35 cellular contexts compared by ENCODE assay signal in genomic region chr17:68661265-68662036, GRCh38.
"Had no signal": no experiment of that assay in that cellular context is flagged by ENCODE, and none has a peak within 500 bp of the region (broad histone marks: within the 10 kb centered on the region; RNA-seq: fewer than 3 reads in every experiment).

No MANE protein-coding gene starts in this region.

- ATAC-seq: activated CD4-positive, alpha-beta T cell treated with anti-CD3 and anti-CD28 coated beads for 36 hours; activated CD8-positive, alpha-beta memory T cell treated with anti-CD3 and anti-CD28 coated beads, Interleukin-2, amount 10 ng/mL, durations not matched to agents 7 days and 5 days; activated CD8-positive, alpha-beta T cell treated with anti-CD3 and anti-CD28 coated beads, Interleukin-2, amount 10 ng/mL, durations not matched to agents 7 days and 5 days; activated naive CD4-positive, alpha-beta T cell treated with anti-CD3 and anti-CD28 coated beads, Interleukin-2, amount 50 U/mL, for 72 hours; activated T-cell treated with anti-CD3 and anti-CD28 coated beads, Interleukin-2, amount 50 U/mL, for 72 hours; foreskin keratinocyte; gastrocnemius medialis; heart left ventricle; T-helper 17 cell had no signal

- H3K4me1 Mint-ChIP-seq: activated CD4-positive, alpha-beta T cell treated with anti-CD3 and anti-CD28 coated beads for 36 hours; activated CD4-positive, alpha-beta T cell treated with anti-CD3 and anti-CD28 coated beads, Interleukin-2, amount 10 ng/mL, durations not matched to agents 24 days and 14 days; activated CD8-positive, alpha-beta memory T cell treated with anti-CD3 and anti-CD28 coated beads, Interleukin-2, amount 10 ng/mL, durations not matched to agents 7 days and 5 days; activated naive CD4-positive, alpha-beta T cell treated with anti-CD3 and anti-CD28 coated beads, Interleukin-2, amount 10 ng/mL, durations not matched to agents 7 days and 5 days; activated naive CD8-positive, alpha-beta T cell treated with anti-CD3 and anti-CD28 coated beads, Interleukin-2, amount 10 ng/mL, durations not matched to agents 7 days and 5 days; T-helper 17 cell had no signal

- H3K4me3 Mint-ChIP-seq: activated CD4-positive, alpha-beta memory T cell treated with anti-CD3 and anti-CD28 coated beads for 36 hours; activated CD4-positive, alpha-beta T cell treated with anti-CD3 and anti-CD28 coated beads for 36 hours; activated CD4-positive, alpha-beta T cell treated with anti-CD3 and anti-CD28 coated beads, Interleukin-2, amount 10 ng/mL, durations not matched to agents 24 days and 14 days; activated CD8-positive, alpha-beta memory T cell treated with anti-CD3 and anti-CD28 coated beads, Interleukin-2, amount 10 ng/mL, durations not matched to agents 7 days and 5 days; activated CD8-positive, alpha-beta T cell treated with anti-CD3 and anti-CD28 coated beads, Interleukin-2, amount 10 ng/mL, durations not matched to agents 7 days and 5 days; activated naive CD4-positive, alpha-beta T cell treated with anti-CD3 and anti-CD28 coated beads, Interleukin-2, amount 10 ng/mL, durations not matched to agents 7 days and 5 days; activated naive CD8-positive, alpha-beta T cell treated with anti-CD3 and anti-CD28 coated beads, Interleukin-2, amount 10 ng/mL, durations not matched to agents 7 days and 5 days; activated T-cell treated with anti-CD3 and anti-CD28 coated beads, Interleukin-2, amount 50 U/mL, for 24 hours; activated T-cell treated with anti-CD3 and anti-CD28 coated beads, Interleukin-2, amount 50 U/mL, for 72 hours; brain; T-helper 17 cell; T-helper 2 cell treated with Interferon-gamma antibody and Interleukin-4, amounts not matched to agents 5 μg/mL and 100 μg/mL, for 36 hours had no signal

- DNase-seq: activated CD4-positive, alpha-beta memory T cell treated with anti-CD3 and anti-CD28 coated beads for 36 hours; activated CD4-positive, alpha-beta T cell treated with anti-CD3 and anti-CD28 coated beads for 36 hours; activated CD4-positive, alpha-beta T cell treated with anti-CD3 and anti-CD28 coated beads, Interleukin-2, amount 10 ng/mL, durations not matched to agents 24 days and 14 days; activated CD4-positive, CD25-positive, alpha-beta regulatory T cell; activated CD4-positive, CD25-positive, alpha-beta regulatory T cell treated with anti-CD3 and anti-CD28 coated beads, Interleukin-2, amount 50 U/mL, for 72 hours; activated CD8-positive, alpha-beta memory T cell treated with anti-CD3 and anti-CD28 coated beads, Interleukin-2, amount 10 ng/mL, durations not matched to agents 7 days and 5 days; activated CD8-positive, alpha-beta memory T cell treated with anti-CD3 and anti-CD28 coated beads, Interleukin-2, amount 50 U/mL, for 4 hours; activated CD8-positive, alpha-beta T cell treated with anti-CD3 and anti-CD28 coated beads, Interleukin-2, amount 10 ng/mL, durations not matched to agents 7 days and 5 days; activated gamma-delta T cell; activated naive CD4-positive, alpha-beta T cell; activated naive CD4-positive, alpha-beta T cell treated with anti-CD3 and anti-CD28 coated beads, Interleukin-2, amount 10 ng/mL, durations not matched to agents 7 days and 5 days; activated naive CD8-positive, alpha-beta T cell treated with anti-CD3 and anti-CD28 coated beads, Interleukin-2, amount 10 ng/mL, durations not matched to agents 7 days and 5 days; activated T-cell treated with anti-CD3 and anti-CD28 coated beads for 4 hours; activated T-cell treated with anti-CD3 and anti-CD28 coated beads, Interleukin-2, amount 50 U/mL, for 24 hours; activated T-cell treated with anti-CD3 and anti-CD28 coated beads, Interleukin-2, amount 50 U/mL, for 72 hours; central memory CD4-positive, alpha-beta T cell; cerebellar nuclear complex; colonic mucosa; effector CD8-positive, alpha-beta T cell; erythroblast; foreskin keratinocyte; gastrocnemius medialis; glutamatergic neuron; heart left ventricle; T-helper 1 cell; T-helper 17 cell; T1000; WERI-Rb-1 had no signal

- H3K36me3 Mint-ChIP-seq: activated CD4-positive, alpha-beta memory T cell treated with anti-CD3 and anti-CD28 coated beads for 36 hours; activated CD8-positive, alpha-beta memory T cell treated with anti-CD3 and anti-CD28 coated beads, Interleukin-2, amount 10 ng/mL, durations not matched to agents 7 days and 5 days; activated naive CD4-positive, alpha-beta T cell treated with anti-CD3 and anti-CD28 coated beads, Interleukin-2, amount 10 ng/mL, durations not matched to agents 7 days and 5 days; activated naive CD4-positive, alpha-beta T cell treated with anti-CD3 and anti-CD28 coated beads, Interleukin-2, amount 50 U/mL, for 72 hours; activated naive CD8-positive, alpha-beta T cell treated with anti-CD3 and anti-CD28 coated beads, Interleukin-2, amount 10 ng/mL, durations not matched to agents 7 days and 5 days; brain had no signal

- H3K27ac ChIP-seq: ascending aorta, breast epithelium, cardiac muscle cell, colonic mucosa, esophagus muscularis mucosa, foreskin keratinocyte, gastrocnemius medialis, heart left ventricle, WERI-Rb-1 had no signal

- H3K27ac Mint-ChIP-seq: activated CD4-positive, alpha-beta memory T cell treated with anti-CD3 and anti-CD28 coated beads for 36 hours; activated CD4-positive, alpha-beta T cell treated with anti-CD3 and anti-CD28 coated beads for 36 hours; activated CD4-positive, alpha-beta T cell treated with anti-CD3 and anti-CD28 coated beads, Interleukin-2, amount 10 ng/mL, durations not matched to agents 24 days and 14 days; activated CD8-positive, alpha-beta memory T cell treated with anti-CD3 and anti-CD28 coated beads, Interleukin-2, amount 10 ng/mL, durations not matched to agents 7 days and 5 days; activated CD8-positive, alpha-beta T cell treated with anti-CD3 and anti-CD28 coated beads, Interleukin-2, amount 10 ng/mL, durations not matched to agents 7 days and 5 days; activated naive CD4-positive, alpha-beta T cell treated with anti-CD3 and anti-CD28 coated beads, Interleukin-2, amount 10 ng/mL, durations not matched to agents 7 days and 5 days; activated naive CD4-positive, alpha-beta T cell treated with anti-CD3 and anti-CD28 coated beads, Interleukin-2, amount 50 U/mL, for 72 hours; activated naive CD8-positive, alpha-beta T cell treated with anti-CD3 and anti-CD28 coated beads, Interleukin-2, amount 10 ng/mL, durations not matched to agents 7 days and 5 days; activated T-cell treated with anti-CD3 and anti-CD28 coated beads, Interleukin-2, amount 50 U/mL, for 24 hours; activated T-cell treated with anti-CD3 and anti-CD28 coated beads, Interleukin-2, amount 50 U/mL, for 72 hours; T-helper 17 cell; T-helper 2 cell treated with Interferon-gamma antibody and Interleukin-4, amounts not matched to agents 5 μg/mL and 100 μg/mL, for 36 hours had no signal

- H3K9me3 Mint-ChIP-seq: activated CD4-positive, alpha-beta memory T cell treated with anti-CD3 and anti-CD28 coated beads for 36 hours; activated CD4-positive, alpha-beta T cell treated with anti-CD3 and anti-CD28 coated beads, Interleukin-2, amount 10 ng/mL, durations not matched to agents 24 days and 14 days; activated naive CD4-positive, alpha-beta T cell treated with anti-CD3 and anti-CD28 coated beads, Interleukin-2, amount 10 ng/mL, durations not matched to agents 7 days and 5 days; activated naive CD4-positive, alpha-beta T cell treated with anti-CD3 and anti-CD28 coated beads, Interleukin-2, amount 50 U/mL, for 72 hours; activated naive CD8-positive, alpha-beta T cell treated with anti-CD3 and anti-CD28 coated beads, Interleukin-2, amount 10 ng/mL, durations not matched to agents 7 days and 5 days; activated T-cell treated with anti-CD3 and anti-CD28 coated beads, Interleukin-2, amount 50 U/mL, for 24 hours; activated T-cell treated with anti-CD3 and anti-CD28 coated beads, Interleukin-2, amount 50 U/mL, for 72 hours; T-helper 2 cell treated with Interferon-gamma antibody and Interleukin-4, amounts not matched to agents 5 μg/mL and 100 μg/mL, for 36 hours had no signal

- H3K4me1 ChIP-seq: ascending aorta, breast epithelium, colonic mucosa, esophagus muscularis mucosa, foreskin keratinocyte, gastrocnemius medialis had no signal

- H3K36me3 ChIP-seq: ascending aorta, breast epithelium, cardiac muscle cell, colonic mucosa, esophagus muscularis mucosa, gastrocnemius medialis, heart left ventricle, WERI-Rb-1 had no signal

- H3K4me3 ChIP-seq: ascending aorta, breast epithelium, cardiac muscle cell, colonic mucosa, esophagus muscularis mucosa, gastrocnemius medialis, heart left ventricle had no signal

- H3K27me3 ChIP-seq: ascending aorta, breast epithelium, cardiac muscle cell, colonic mucosa, gastrocnemius medialis, heart left ventricle had no signal

- H3K9me3 ChIP-seq: ascending aorta, breast epithelium, colonic mucosa, esophagus muscularis mucosa, gastrocnemius medialis had no signal
